ENCODE assay signal across 15 cellular contexts in genomic region chr20:62583424-62583920, GRCh38. TPM values are rescaled to one million over a fixed set of nuclear protein-coding genes. Genes with fewer than 3 reads are reported as not detected.
DNase-seq lines count a peak whose midpoint lies in the region; FAIRE-seq and TF ChIP-seq lines count a peak whose summit lies in the region.
"Had no signal": no experiment of that assay in that cellular context is flagged by ENCODE, and none has a peak within 500 bp of the region (broad histone marks: within the 10 kb centered on the region; RNA-seq: fewer than 3 reads in every experiment).

No MANE protein-coding gene starts in this region.

- H3K23me2 ChIP-seq in H9 (ENCODE audit: insufficient read length, low read depth, low read length, poor library complexity, severe bottlenecking): no peaks in the 10 kb centered on the region

- H3K4me2 ChIP-seq in H9 (ENCODE audit: insufficient read depth, insufficient read length, low read length) (no peak overlapping the region), hepatocyte (no peak overlapping the region)

- H3K36me3 Mint-ChIP-seq in H9 (ENCODE audit: insufficient read depth in 1 of 3, low read depth in 3 of 3): no peaks in the 10 kb centered on the region

- no peak overlapping the region for H3K4ac ChIP-seq in H9 (ENCODE audit: low read depth, low read length)

- H4K5ac ChIP-seq in H9 (ENCODE audit: insufficient read length, low read depth, low read length): no peak overlapping the region

- H3K27ac Mint-ChIP-seq in H9: no peak overlapping the region
- H3K27ac Mint-ChIP-seq: activated T-cell treated with anti-CD3 and anti-CD28 coated beads, Interleukin-2, amount 50 U/mL, for 24 hours had no signal

- no peak for FAIRE-seq in small intestine (lab: Jason Lieb, UNC)
- FAIRE-seq: astrocyte had no signal

- H3T11ph ChIP-seq in H9 (ENCODE audit: low read length): no peak overlapping the region

- H2BK5ac ChIP-seq in H9 (ENCODE audit: insufficient read length, low read length): no peak overlapping the region

- no peak overlapping the region for H3K14ac ChIP-seq in H9 (ENCODE audit: insufficient read depth, low read length)

- H3K79me2 ChIP-seq in H9 (ENCODE audit: insufficient read depth, low read length) (no peaks in the 10 kb centered on the region), hepatocyte (no peaks in the 10 kb centered on the region)

- no peaks in the 10 kb centered on the region for H3K9me2 ChIP-seq in hepatocyte (replicated peaks; ENCODE audit: insufficient read depth)

- no peak overlapping the region for H4K91ac ChIP-seq in H9 (ENCODE audit: insufficient read length, low read depth, low read length)

- H3K9ac ChIP-seq in H9 (ENCODE audit: extremely low read depth, insufficient read length, low read length): no peak overlapping the region
- no peak overlapping the region for H3K9ac ChIP-seq in adipocyte (ENCODE audit: low read length)

- no peak overlapping the region for H2BK120ac ChIP-seq in H9 (ENCODE audit: low read depth, low read length, poor library complexity, severe bottlenecking)

- peaks cover 4 to 19% of the 10 kb centered on the region in 2 experiments for H3K4me1 Mint-ChIP-seq in H9

- no peak overlapping the region for H2BK12ac ChIP-seq in H9 (ENCODE audit: insufficient read length, low read depth, low read length)

- H3K27ac ChIP-seq in H9 (ENCODE audit: insufficient read length, low read depth, low read length) (no peak overlapping the region), hepatocyte (no peak overlapping the region), small intestine (ENCODE audit: low read depth in 1 of 2, low read length in 1 of 2) (no peak overlapping the region)
- H3K27ac ChIP-seq: thoracic aorta had no signal

- H2AFZ ChIP-seq in H9 (ENCODE audit: low read length) (no peak overlapping the region), hepatocyte (no peak overlapping the region)

- no peaks in the 10 kb centered on the region for H4K20me1 ChIP-seq in H9 (ENCODE audit: control insufficient read depth, insufficient read depth, insufficient read length)
- H4K20me1 ChIP-seq in hepatocyte (ENCODE audit: insufficient read depth, poor library complexity, severe bottlenecking): no peaks in the 10 kb centered on the region

- H2BK15ac ChIP-seq in H9 (ENCODE audit: low read depth, low read length): no peak overlapping the region

- no peaks in the 10 kb centered on the region; a peak in 2 of 5 replicates for H3K9me3 Mint-ChIP-seq in H9
- H3K9me3 Mint-ChIP-seq: activated T-cell treated with anti-CD3 and anti-CD28 coated beads, Interleukin-2, amount 50 U/mL, for 24 hours had no signal

- H3K4me3 ChIP-seq in adipocyte (ENCODE audit: low read length) (no peak overlapping the region), hepatocyte (no peak overlapping the region), small intestine (ENCODE audit: low read depth in 1 of 2, low read length in 2 of 2) (no peak overlapping the region)
- H3K4me3 ChIP-seq: mucosa of descending colon, thoracic aorta had no signal

- H3K56ac ChIP-seq in H9 (ENCODE audit: insufficient read length, low read depth, low read length): no peak overlapping the region

- H3K27me3 ChIP-seq in H9 (ENCODE audit: insufficient read depth, low read length) (no peaks in the 10 kb centered on the region), adipocyte (replicated peaks; ENCODE audit: control insufficient read depth, insufficient read depth, low read length) (peaks cover 64% of the 10 kb centered on the region), hepatocyte (peaks cover 12% of the 10 kb centered on the region), small intestine (ENCODE audit: control insufficient read depth in 2 of 2, insufficient read depth in 2 of 2, low read length in 2 of 2) (peaks cover 5 to 15% of the 10 kb centered on the region in 2 donors)

- H3K4me3 Mint-ChIP-seq in H9: no peak overlapping the region
- H3K4me3 Mint-ChIP-seq: activated T-cell treated with anti-CD3 and anti-CD28 coated beads, Interleukin-2, amount 50 U/mL, for 24 hours had no signal

- H3K36me3 ChIP-seq in adipocyte (ENCODE audit: control insufficient read depth, insufficient read depth, low read length, severe bottlenecking) (no peaks in the 10 kb centered on the region), hepatocyte (replicated peaks; ENCODE audit: insufficient read depth, low read depth) (no peaks in the 10 kb centered on the region), small intestine (ENCODE audit: control insufficient read depth in 2 of 2, insufficient read depth in 2 of 2, low read length in 2 of 2) (no peaks in the 10 kb centered on the region)
- H3K36me3 ChIP-seq: thoracic aorta had no signal

- H4K8ac ChIP-seq in H9 (replicated peaks; ENCODE audit: insufficient read length, low read depth, low read length): no peak overlapping the region

- no peak overlapping the region for H2BK20ac ChIP-seq in H9 (ENCODE audit: low read depth, low read length, poor library complexity, severe bottlenecking)

- H3K9me3 ChIP-seq in H9 (ENCODE audit: control insufficient read depth, low read depth, low read length): no peaks in the 10 kb centered on the region
- no peaks in the 10 kb centered on the region for H3K9me3 ChIP-seq in adipocyte (ENCODE audit: control insufficient read depth, low read length)
- no peaks in the 10 kb centered on the region for H3K9me3 ChIP-seq in hepatocyte (ENCODE audit: low read depth)
- no peaks in the 10 kb centered on the region for H3K9me3 ChIP-seq in small intestine (ENCODE audit: control insufficient read depth, low read depth)
- H3K9me3 ChIP-seq: mucosa of descending colon, thoracic aorta had no signal

- H3K79me1 ChIP-seq in H9 (ENCODE audit: insufficient read depth, low read depth, low read length, poor library complexity, severe bottlenecking): no peaks in the 10 kb centered on the region

- H3K4me1 ChIP-seq in H9 (ENCODE audit: insufficient read depth, low read length): no peaks in the 10 kb centered on the region; the same call in 1 of the 2 replicates
- H3K4me1 ChIP-seq in adipocyte (ENCODE audit: control insufficient read depth, insufficient read depth, low read length): peaks cover 5% of the 10 kb centered on the region
- H3K4me1 ChIP-seq in hepatocyte (ENCODE audit: insufficient read depth): no peaks in the 10 kb centered on the region
- H3K4me1 ChIP-seq in small intestine (ENCODE audit: control insufficient read depth in 2 of 2, insufficient read depth in 1 of 2, low read depth in 1 of 2, low read length in 1 of 2): no peaks in the 10 kb centered on the region

- H3K23ac ChIP-seq in H9 (ENCODE audit: insufficient read length, low read depth, low read length): no peak overlapping the region

- WGBS in H9 (ENCODE audit: extremely low coverage, insufficient read length, low lambda C conversion rate): no CpG with 5 or more reads among the region's 12 CpGs
- 54% methylated on average over 12 of the region's 12 CpGs for WGBS in hepatocyte (ENCODE audit: low lambda C conversion rate, missing lambda C conversion rate)
- WGBS in small intestine, 3 donors: 28 to 43% (median 36%) methylated on average over 12 of the region's 12 CpGs

- no peak overlapping the region for H3K18ac ChIP-seq in H9 (ENCODE audit: insufficient read length, low read depth, low read length)

- H3K27me3 Mint-ChIP-seq in H9 (ENCODE audit: low read depth): peaks cover 21% of the 10 kb centered on the region

- TF ChIP-seq CTCF in H9 (conservative IDR thresholded peaks at IDR 0.05) (peak; percentile 27; the same call in 1 of the 3 replicates), hepatocyte (IDR thresholded peaks at IDR 0.05; ENCODE audit: poor library complexity) (peak; percentile 37)

- no peak overlapping the region for H2AK5ac ChIP-seq in H9 (ENCODE audit: insufficient read length, low read length)

- no peak for DNase-seq in H9
- peak; percentile 15 for DNase-seq in adipocyte (ENCODE audit: low read depth)
- peak; percentile 33 for DNase-seq in hepatocyte (ENCODE audit: low spot score)
- DNase-seq in small intestine: peak; percentile 58
- DNase-seq in NCI-H1092 (lab: John Stamatoyannopoulos, UW): no peak
- no peak for DNase-seq in DMS79 treated with DMSO at 0.1 percent for 48 hours (lab: John Stamatoyannopoulos, UW)
- no peak for DNase-seq in NCI-H1694 (lab: John Stamatoyannopoulos, UW)
- DNase-seq in NCI-H2029 treated with DMSO at 0.1 percent for 48 hours (lab: John Stamatoyannopoulos, UW): no peak
- DNase-seq: activated T-cell treated with anti-CD3 and anti-CD28 coated beads, Interleukin-2, amount 50 U/mL, for 24 hours; Calu3; mucosa of descending colon; NCI-H187; NK-92 treated with Interleukin-12 subunit alpha and Interleukin-12 subunit beta, amount 100 ng/mL, for 24 hours had no signal

RNA-seq across cellular contexts. Expression of gene SLCO4A1, which starts 58.8 kb away (rescaled TPM):
- 8.4 and 9.4 TPM in 2 replicates for total RNA-seq in H9 (2021)
- 25.8 and 26.7 TPM in 2 replicates for total RNA-seq in hepatocyte
- 87.3 and 99.0 TPM in 2 replicates for polyA plus RNA-seq in hepatocyte
- 10 to 100 TPM in 1 of 3 donors, 1 to 10 TPM in 2; 2.2 to 22.4 (median 4.9) TPM for polyA plus RNA-seq in small intestine

Comparison
In these comparisons a context has a peak if more than half of its experiments do, and no peak if none do; other contexts are left out.
1. DNase-seq: peak in adipocyte (single experiment), hepatocyte (single experiment) and small intestine (single experiment); none in H9 (single experiment), NCI-H1092 (single experiment), DMS79 treated with DMSO at 0.1 percent for 48 hours (single experiment), NCI-H1694 (single experiment) and NCI-H2029 treated with DMSO at 0.1 percent for 48 hours (single experiment).